In the genomic region with DNA sequence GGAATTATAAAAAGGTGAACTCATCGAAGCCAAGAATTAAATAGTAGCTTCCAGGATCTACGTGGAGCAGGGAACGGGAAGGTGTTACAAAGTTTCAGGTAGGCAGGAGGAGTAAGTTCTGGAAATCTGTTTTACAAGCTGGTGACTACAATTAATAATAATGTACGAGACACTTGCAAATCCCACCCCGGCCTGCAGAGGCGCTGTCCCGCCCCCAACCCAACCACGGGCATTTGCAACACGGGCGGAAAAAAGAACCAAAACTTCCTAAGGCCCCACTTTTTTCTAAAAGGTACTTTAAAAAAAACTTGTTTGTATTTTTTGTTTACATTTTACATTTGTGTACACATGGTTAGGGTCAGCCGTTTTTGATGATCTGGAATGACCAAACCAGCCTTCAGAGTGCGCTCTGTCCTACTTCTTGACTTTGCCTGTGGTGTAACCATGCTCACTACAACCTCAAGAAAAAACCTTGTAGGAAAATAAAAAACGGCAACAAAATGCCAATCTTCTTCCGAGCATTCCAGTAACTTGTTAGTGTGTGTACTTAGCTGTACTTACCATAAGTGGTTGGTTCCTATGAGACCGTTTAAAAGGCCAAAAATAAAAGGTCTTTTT, we compare ENCODE assay signal across 18 cellular contexts.
DNase-seq lines count a peak whose midpoint lies in the region; ATAC-seq and TF ChIP-seq lines count a peak whose summit lies in the region.
"Had no signal": no experiment of that assay in that cellular context is flagged by ENCODE, and none has a peak within 500 bp of the region (broad histone marks: within the 10 kb centered on the region; RNA-seq: fewer than 3 reads in every experiment).

No MANE protein-coding gene starts in this region.

- no peaks in the 10 kb centered on the region for H3F3A ChIP-seq in DOHH2 (ENCODE audit: control insufficient read depth, insufficient read depth)

- ATAC-seq in Panc1 = no peak
- no peak for ATAC-seq in esophagus mucosa

- no peaks in the 10 kb centered on the region for H3K9me2 ChIP-seq in DOHH2 (replicated peaks; ENCODE audit: control insufficient read depth, low read length)

- H3K9me3 Mint-ChIP-seq in HFFc6 = peaks cover 53% of the 10 kb centered on the region
- H3K9me3 Mint-ChIP-seq in mesothelial cell of epicardium = peaks cover 4% of the 10 kb centered on the region

- H3K4me1 Mint-ChIP-seq in HFFc6 (ENCODE audit: low read depth) (no peaks in the 10 kb centered on the region), mesothelial cell of epicardium (peaks cover 19% of the 10 kb centered on the region)
- H3K4me1 Mint-ChIP-seq: IgD-negative memory B cell had no signal

- H3K27ac Mint-ChIP-seq in HFFc6 (no peak overlapping the region), mesothelial cell of epicardium (no peak overlapping the region)
- H3K27ac Mint-ChIP-seq: IgD-negative memory B cell had no signal

- H3K4me3 ChIP-seq in DOHH2 (ENCODE audit: low read length) (no peak overlapping the region), Panc1 (ENCODE audit: low read depth in 2 of 2, low read length in 2 of 2) (no peak overlapping the region), colonic mucosa (no peak overlapping the region)
- H3K4me3 ChIP-seq: HAP-1, hepatocyte, sigmoid colon had no signal

- TF ChIP-seq CTCF in DOHH2 (IDR thresholded peaks at IDR 0.05; ENCODE audit: low read depth, low read length, poor library complexity, severe bottlenecking) = peak; percentile 59
- peak; percentile 25; the same call in 1 of the 2 replicates for TF ChIP-seq CTCF in HFFc6 (IDR thresholded peaks at IDR 0.05)
- TF ChIP-seq CTCF in Panc1 (IDR thresholded peaks at IDR 0.05) = peak; percentile 77
- peak; percentile 48 for TF ChIP-seq CTCF in mesothelial cell of epicardium (IDR thresholded peaks at IDR 0.05; ENCODE audit: unreplicated experiment)
- no peak for TF ChIP-seq CTCF in colonic mucosa (IDR thresholded peaks at IDR 0.05)

- no peak overlapping the region for H3K4me2 ChIP-seq in DOHH2 (ENCODE audit: low read length)
- H3K4me2 ChIP-seq: hepatocyte had no signal

- H3K27me3 Mint-ChIP-seq in HFFc6 (ENCODE audit: insufficient read depth) (peaks cover 4% of the 10 kb centered on the region; the same call in 1 of the 2 replicates), mesothelial cell of epicardium (ENCODE audit: low read depth) (no peaks in the 10 kb centered on the region)

- CTCF ChIA-PET in Panc1 (lab: Charles Lee) = no interaction called here

- H3K36me3 Mint-ChIP-seq in HFFc6 (ENCODE audit: low read depth) = no peaks in the 10 kb centered on the region
- no peaks in the 10 kb centered on the region for H3K36me3 Mint-ChIP-seq in mesothelial cell of epicardium
- H3K36me3 Mint-ChIP-seq: IgD-negative memory B cell had no signal

- H3K4me1 ChIP-seq in DOHH2 (ENCODE audit: control insufficient read depth, low read length) (no peaks in the 10 kb centered on the region), Panc1 (ENCODE audit: control insufficient read depth, insufficient read depth, low read length) (no peaks in the 10 kb centered on the region), colonic mucosa (no peaks in the 10 kb centered on the region)
- H3K4me1 ChIP-seq: HAP-1, sigmoid colon had no signal

- H3K27me3 ChIP-seq in DOHH2 (ENCODE audit: control insufficient read depth, low read length) (no peaks in the 10 kb centered on the region), Panc1 (ENCODE audit: control insufficient read depth, insufficient read depth, low read length) (no peaks in the 10 kb centered on the region), colonic mucosa (no peaks in the 10 kb centered on the region)
- H3K27me3 ChIP-seq: hepatocyte had no signal

- H3K79me2 ChIP-seq in DOHH2 (ENCODE audit: control insufficient read depth, low read length) = no peaks in the 10 kb centered on the region
- H3K79me2 ChIP-seq: hepatocyte had no signal

- no TSS peak for BruUV-seq in Panc1 (replicated peaks; lab: Mats Ljungman, UMichigan)

- in situ Hi-C loops in Panc1 (cut with HindIII; ENCODE audit: low pct_unique_long_range_greater_than_20kb, low sequenced_read_pairs) = no loop called here

- no peak overlapping the region for H3K9ac ChIP-seq in colonic mucosa (ENCODE audit: low read depth in 2 of 2, low read length in 2 of 2)

- no peaks in the 10 kb centered on the region for H3K36me3 ChIP-seq in DOHH2 (ENCODE audit: control insufficient read depth, low read length)
- no peaks in the 10 kb centered on the region for H3K36me3 ChIP-seq in Panc1 (ENCODE audit: control insufficient read depth, insufficient read depth, low read length)
- no peaks in the 10 kb centered on the region for H3K36me3 ChIP-seq in colonic mucosa
- H3K36me3 ChIP-seq: HAP-1, sigmoid colon had no signal

- intact Hi-C loops in Panc1 (cut with micrococcal nuclease; ENCODE audit: unreplicated experiment) (no loop called here), colonic mucosa (cut with DNase I) (no loop called here)

- no peaks in the 10 kb centered on the region for H4K20me1 ChIP-seq in DOHH2 (ENCODE audit: control insufficient read depth, insufficient read depth, low read depth, low read length)

- POLR2A ChIA-PET in Panc1 (lab: Charles Lee) = no interaction called here

- no peak for DNase-seq in HFFc6
- DNase-seq in Panc1 (ENCODE audit: low read depth, low spot score) = no peak
- DNase-seq in mesothelial cell of epicardium (ENCODE audit: low spot score in 2 of 2, unreplicated experiment in 2 of 2) = no peak
- DNase-seq in SKM-1 treated with dmso at 0.1 percent for 144 hours (lab: John Stamatoyannopoulos, UW; ENCODE audit: unreplicated experiment) = no peak
- DNase-seq in colonic mucosa = no peak
- no peak for DNase-seq in NCI-H510A (lab: John Stamatoyannopoulos, UW)
- DNase-seq: activated CD8-positive, alpha-beta memory T cell treated with anti-CD3 and anti-CD28 coated beads, Interleukin-2, amount 50 U/mL, for 48 hours; activated naive CD4-positive, alpha-beta T cell treated with anti-CD3 and anti-CD28 coated beads, Interleukin-2, amount 50 U/mL, for 16 hours; DMS79; NCI-H446 treated with DMSO at 0.1 percent for 48 hours; nucleus accumbens; sigmoid colon; SW 1271 had no signal

- no peaks in the 10 kb centered on the region for H3K9me3 ChIP-seq in DOHH2 (ENCODE audit: control insufficient read depth, insufficient read depth, low read length)
- no peaks in the 10 kb centered on the region for H3K9me3 ChIP-seq in Panc1 (ENCODE audit: control insufficient read depth, insufficient read depth, low read depth, low read length)
- no peaks in the 10 kb centered on the region for H3K9me3 ChIP-seq in colonic mucosa
- H3K9me3 ChIP-seq: HAP-1, sigmoid colon had no signal

- H3K4me3 Mint-ChIP-seq in HFFc6 (no peak overlapping the region), mesothelial cell of epicardium (no peak overlapping the region)
- H3K4me3 Mint-ChIP-seq: IgD-negative memory B cell had no signal

- H3K27ac ChIP-seq in DOHH2 (ENCODE audit: low read depth, low read length) = no peak overlapping the region
- H3K27ac ChIP-seq in Panc1 (ENCODE audit: low read length) = no peak overlapping the region
- no peak overlapping the region for H3K27ac ChIP-seq in colonic mucosa
- H3K27ac ChIP-seq: hepatocyte, sigmoid colon had no signal
